ENCODE assay signal across 15 cellular contexts in genomic region chr2:69119104-69119503, GRCh38.
A peak's percentile ranks its signal among the peaks of the same experiment; 100 is the strongest.
DNase-seq lines count a peak whose midpoint lies in the region; ATAC-seq and TF ChIP-seq lines count a peak whose summit lies in the region.
"Had no signal": no experiment of that assay in that cellular context is flagged by ENCODE, and none has a peak within 500 bp of the region (broad histone marks: within the 10 kb centered on the region; RNA-seq: fewer than 3 reads in every experiment).

No MANE protein-coding gene starts in this region.

- H3K27ac ChIP-seq in SK-N-SH (ENCODE audit: low read depth in 2 of 2, low read length in 1 of 2) (peak overlapping the region; percentile 43 to 58; a peak in 3 of 4 replicates), fibroblast of lung (ENCODE audit: insufficient read depth, low read length) (peak overlapping the region; percentile 49), sigmoid colon (peak overlapping the region; percentile 65 to 81 (median 78))
- H3K27ac ChIP-seq: psoas muscle had no signal

- WGBS in SK-N-SH (ENCODE audit: low lambda C conversion rate), result 90% methylated on average over 5 of the region's 11 CpGs
- WGBS in sigmoid colon, 2 donors, result 81% methylated on average over 11 of the region's 11 CpGs

- CTCF ChIA-PET in SK-N-SH (lab: Yijun Ruan, JAX), result no interaction called here

- POLR2A ChIA-PET in SK-N-SH (lab: Yijun Ruan, JAX), result no interaction called here

- H3K79me2 ChIP-seq in SK-N-SH (ENCODE audit: insufficient read depth) (no peaks in the 10 kb centered on the region), fibroblast of lung (ENCODE audit: control insufficient read depth, insufficient read depth, low read length) (no peaks in the 10 kb centered on the region)

- intact Hi-C loops in sigmoid colon (cut with DNase I), result loop anchor here (5.0 to 10.0 kb wide), 3 partner anchors 56 to 188 kb away; partner anchors contain the start of gene ANTXR1

- H3K36me3 ChIP-seq in SK-N-SH (replicated peaks in 1 of 2; ENCODE audit: control insufficient read depth in 1 of 2, insufficient read depth in 2 of 2, low read length in 1 of 2), result peaks cover 30 to 42% of the 10 kb centered on the region in 2 experiments
- H3K36me3 ChIP-seq in fibroblast of lung (ENCODE audit: control insufficient read depth, insufficient read depth, low read length), result no peaks in the 10 kb centered on the region
- peaks cover 0 to 15% (median 0%) of the 10 kb centered on the region in 4 donors for H3K36me3 ChIP-seq in sigmoid colon

- peaks cover 11% of the 10 kb centered on the region for H3F3A ChIP-seq in SK-N-SH (replicated peaks; ENCODE audit: insufficient read depth)

- H3K4me1 ChIP-seq in SK-N-SH (ENCODE audit: control insufficient read depth in 1 of 2, insufficient read depth in 2 of 2, low read depth in 1 of 2, low read length in 1 of 2) (peaks cover 5 to 12% of the 10 kb centered on the region in 2 experiments; a peak in 2 of 4 replicates), fibroblast of lung (ENCODE audit: control insufficient read depth, extremely low read depth, insufficient read depth, low read length) (peaks cover 4% of the 10 kb centered on the region), sigmoid colon (peaks cover 0 to 39% (median 27%) of the 10 kb centered on the region in 4 donors)
- H3K4me1 ChIP-seq: psoas muscle had no signal

- H3K9me2 ChIP-seq in SK-N-SH, result no peaks in the 10 kb centered on the region

- DNase-seq in AG20443 (ENCODE audit: low spot score) (peak; percentile 22), SK-N-SH (no peak), fibroblast of lung (ENCODE audit: low read depth in 2 of 2) (peak in 1 of 2 donors; percentile 33), sigmoid colon (peak; percentile 68), HK-2 (ENCODE audit: unreplicated experiment) (no peak)
- DNase-seq: activated CD4-positive, CD25-positive, alpha-beta regulatory T cell treated with anti-CD3 and anti-CD28 coated beads, Interleukin-2, amount 50 U/mL, for 72 hours; activated naive CD4-positive, alpha-beta T cell; dorsolateral prefrontal cortex; GOT3; psoas muscle; SHP77; stimulated activated naive CD8-positive, alpha-beta T cell treated with anti-CD3 and anti-CD28 coated beads, Interleukin-15, amount 100 ng/mL, for 72 hours had no signal

- H3K4me3 ChIP-seq in SK-N-SH (ENCODE audit: low read depth in 2 of 2, low read length in 1 of 2) (no peak overlapping the region), fibroblast of lung (replicated peaks in 1 of 4; ENCODE audit: control extremely low read depth in 1 of 4, insufficient read depth in 1 of 4, low read depth in 3 of 4, low read length in 4 of 4) (no peak overlapping the region), sigmoid colon (no peak overlapping the region)
- H3K4me3 ChIP-seq: dorsolateral prefrontal cortex, psoas muscle had no signal

- H4K20me1 ChIP-seq in SK-N-SH (ENCODE audit: insufficient read depth) (no peaks in the 10 kb centered on the region), fibroblast of lung (ENCODE audit: control insufficient read depth, extremely low read depth, insufficient read depth, low read length) (no peaks in the 10 kb centered on the region)

- no peak for TF ChIP-seq EP300 in SK-N-SH (IDR thresholded peaks at IDR 0.05; ENCODE audit: borderline replicate concordance in 1 of 2, low read depth in 1 of 2, low read length in 1 of 2)
- TF ChIP-seq EP300 in sigmoid colon (IDR thresholded peaks at IDR 0.05), result no peak

- TF ChIP-seq RAD21 in SK-N-SH (IDR thresholded peaks at IDR 0.05; ENCODE audit: low read length), result no peak

- H3K4me2 ChIP-seq in SK-N-SH (no peak overlapping the region), fibroblast of lung (ENCODE audit: extremely low read depth, insufficient read depth, low read length) (no peak overlapping the region)

- H3K9ac ChIP-seq in SK-N-SH (no peak overlapping the region), fibroblast of lung (ENCODE audit: insufficient read depth, low read length) (no peak overlapping the region)

- no peaks in the 10 kb centered on the region for H3K9me3 ChIP-seq in SK-N-SH
- H3K9me3 ChIP-seq in fibroblast of lung (ENCODE audit: control insufficient read depth, insufficient read depth, low read depth, low read length), result no peaks in the 10 kb centered on the region
- no peaks in the 10 kb centered on the region for H3K9me3 ChIP-seq in sigmoid colon
- H3K9me3 ChIP-seq: psoas muscle had no signal

- no peak for TF ChIP-seq CTCF in SK-N-SH (IDR thresholded peaks at IDR 0.05)
- TF ChIP-seq CTCF in fibroblast of lung (conservative IDR thresholded peaks at IDR 0.05 in 1 of 2, IDR thresholded peaks at IDR 0.05 in 1 of 2; ENCODE audit: low read depth in 1 of 2, low read length in 2 of 2), result no peak
- no peak for TF ChIP-seq CTCF in sigmoid colon (IDR thresholded peaks at IDR 0.05)

- no peak for ATAC-seq in GM21367 (IDR thresholded peaks at IDR 0.05; ENCODE audit: unreplicated experiment)
- no peak for ATAC-seq in GM18907 (IDR thresholded peaks at IDR 0.05; ENCODE audit: unreplicated experiment)
- ATAC-seq in HG03045 (IDR thresholded peaks at IDR 0.05; ENCODE audit: unreplicated experiment), result no peak
- ATAC-seq: psoas muscle; stimulated activated naive CD8-positive, alpha-beta T cell treated with anti-CD3 and anti-CD28 coated beads, Interleukin-15, amount 100 ng/mL, for 72 hours had no signal

- H3K27me3 ChIP-seq in SK-N-SH (ENCODE audit: insufficient read depth) (no peaks in the 10 kb centered on the region), fibroblast of lung (ENCODE audit: control insufficient read depth, insufficient read depth, low read length) (no peaks in the 10 kb centered on the region), sigmoid colon (no peaks in the 10 kb centered on the region)
- H3K27me3 ChIP-seq: dorsolateral prefrontal cortex had no signal

- TF ChIP-seq POLR2A in sigmoid colon (IDR thresholded peaks at IDR 0.05), result no peak

- H2AFZ ChIP-seq in SK-N-SH (ENCODE audit: low read depth) (no peak overlapping the region), fibroblast of lung (ENCODE audit: low read length) (no peak overlapping the region)

TF ChIP-seq in SK-N-SH, 30 proteins besides CTCF, POLR2A, EP300 and RAD21:
- no peak for TF ChIP-seq GABPA (IDR thresholded peaks at IDR 0.05; ENCODE audit: low read depth)

Comparison
In these comparisons a context has a peak if more than half of its experiments do, and no peak if none do; other contexts are left out.
1. DNase-seq: peak in AG20443 (single experiment) and sigmoid colon (single experiment); none in SK-N-SH (single experiment) and HK-2 (single experiment).
2. Peak in every context shown above with its lines, with median percentiles within 50 percentile points of each other: H3K27ac ChIP-seq.